8 cellular contexts compared by ENCODE assay signal in the genomic region with DNA sequence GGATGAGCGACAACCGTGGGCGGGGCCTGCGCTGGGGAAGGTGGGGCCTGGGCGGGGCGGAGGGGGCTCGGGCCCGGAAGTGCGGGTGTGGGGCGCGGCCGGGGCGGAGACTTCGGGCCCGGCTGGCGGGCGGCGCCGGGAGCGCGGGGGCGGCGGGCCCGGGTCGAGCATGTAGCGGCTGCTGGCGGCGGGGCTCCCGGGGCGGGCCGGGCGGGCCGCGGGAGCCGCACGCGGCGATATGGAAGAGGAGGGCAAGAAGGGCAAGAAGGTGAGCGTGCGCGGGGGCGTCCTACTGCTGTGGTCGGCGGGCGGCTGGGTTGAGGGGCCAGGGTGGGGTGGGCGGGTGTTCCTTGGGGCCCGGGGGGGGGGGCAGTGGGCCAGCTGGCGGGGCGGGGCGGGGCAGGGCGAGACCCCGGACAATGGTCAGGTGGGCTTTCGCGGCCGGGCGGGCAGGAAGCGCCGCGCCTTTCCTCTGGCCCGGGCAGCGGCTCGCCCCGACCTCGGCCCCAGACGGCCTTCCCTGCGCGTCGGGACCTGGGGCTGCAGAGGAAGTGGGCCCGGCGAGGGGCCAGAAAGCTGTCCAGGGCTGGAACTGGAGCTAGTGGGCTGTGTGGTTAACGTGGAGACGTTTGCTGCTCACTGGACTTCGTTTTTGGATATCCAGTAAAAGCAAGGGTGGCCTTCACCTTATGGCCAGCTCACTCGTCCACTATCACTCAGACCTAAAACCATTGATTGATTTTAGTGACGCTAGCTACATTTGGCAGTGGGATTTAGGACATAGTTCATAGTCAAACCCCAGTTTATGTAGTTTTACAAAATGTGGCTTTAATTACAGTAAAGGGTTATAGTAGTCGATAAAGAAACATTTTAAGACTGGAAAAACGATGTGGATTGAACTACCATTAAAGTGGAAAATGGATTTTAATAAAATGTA. TPM values are rescaled to one million over a fixed set of nuclear protein-coding genes. Genes with fewer than 3 reads are reported as not detected.
DNase-seq lines count a peak whose midpoint lies in the region; ATAC-seq, FAIRE-seq and TF ChIP-seq lines count a peak whose summit lies in the region.

CCM2 (plus strand) TSS at position 106 of the 937 bp plus-strand sequence; CDS start at position 239, 133 bp downstream.

- TF ChIP-seq RAD21 in H1 (IDR thresholded peaks at IDR 0.05 in 1 of 2, conservative IDR thresholded peaks at IDR 0.05 in 1 of 2; ENCODE audit: low read depth in 2 of 2, low read length in 2 of 2): no peak

- H2AK5ac ChIP-seq in H1 (ENCODE audit: low read depth, low read length): no peak within 1 kb of the TSS
- no peak within 1 kb of the TSS for H2AK5ac ChIP-seq in mesenchymal stem cell (ENCODE audit: low read length, severe bottlenecking)

- H3K18ac ChIP-seq in H1 (ENCODE audit: extremely low read depth, low read length) (peak within 1 kb of the TSS; percentile 78), mesenchymal stem cell (ENCODE audit: low read depth in 1 of 2, low read length in 2 of 2) (peak within 1 kb of the TSS; percentile 38 to 84)

- 0 out of 2 replicates have a peak, but pooled peaks cover 6% of the 10 kb centered on the region for H3K23me2 ChIP-seq in H1 (ENCODE audit: low read depth, low read length)

- peaks cover 4 to 31% of the 10 kb centered on the region in 2 experiments; a peak in 3 of 4 replicates for H3K79me2 ChIP-seq in H1 (ENCODE audit: control insufficient read depth in 1 of 2, insufficient read depth in 2 of 2, low read length in 2 of 2)

- ATAC-seq in HG02798 (IDR thresholded peaks at IDR 0.05; ENCODE audit: poor library complexity, unreplicated experiment): peak; percentile 1

- H3K36me3 ChIP-seq in H1 (ENCODE audit: control insufficient read depth in 2 of 4, insufficient read depth in 4 of 4, low read length in 3 of 4): no peaks in the 10 kb centered on the region; a peak in 1 of 8 replicates
- peaks cover 4% of the 10 kb centered on the region in 2 experiments for H3K36me3 ChIP-seq in mesenchymal stem cell (ENCODE audit: control insufficient read depth in 1 of 2, insufficient read depth in 2 of 2, low read depth in 1 of 2, low read length in 2 of 2)
- no peaks in the 10 kb centered on the region for H3K36me3 ChIP-seq in tibial nerve

- peak within 1 kb of the TSS; percentile 99 for H4K5ac ChIP-seq in H1 (ENCODE audit: insufficient read length, low read depth, low read length)

- H2BK12ac ChIP-seq in H1 (ENCODE audit: low read depth, low read length): no peak within 1 kb of the TSS
- peak within 1 kb of the TSS in 1 of 2 experiments; percentile 52 for H2BK12ac ChIP-seq in mesenchymal stem cell (ENCODE audit: low read length in 2 of 2)

- peak within 1 kb of the TSS; percentile 66 to 90 for H3K4me2 ChIP-seq in H1 (ENCODE audit: insufficient read depth in 1 of 2, low read depth in 2 of 2, low read length in 2 of 2)
- H3K4me2 ChIP-seq in mesenchymal stem cell (ENCODE audit: low read length, poor library complexity, severe bottlenecking): peak within 1 kb of the TSS; percentile 83

- no peak for TF ChIP-seq CTCF in H1 (IDR thresholded peaks at IDR 0.05; ENCODE audit: control extremely low read depth in 1 of 3, insufficient read depth in 1 of 3, low read depth in 1 of 3, low read length in 3 of 3)
- no peak for TF ChIP-seq CTCF in tibial nerve (IDR thresholded peaks at IDR 0.05)

- H2AFZ ChIP-seq in H1 (ENCODE audit: low read length) (peak within 1 kb of the TSS; percentile 81), mesenchymal stem cell (ENCODE audit: low read depth, low read length) (no peak within 1 kb of the TSS)

- no peak for FAIRE-seq in H1 (lab: Jason Lieb, UNC)

- CTCF ChIA-PET in H1 (lab: Charles Lee; ENCODE audit: partially characterized antibody): interaction anchor here (0.9 to 2.5 kb wide), 7 partner anchors 12 to 135 kb away, joined by 3 to 9 read pairs (median 4); no protein-coding TSS in a partner anchor

- H3K27ac ChIP-seq in H1 (ENCODE audit: low read depth, low read length) (peak within 1 kb of the TSS; percentile 97), mesenchymal stem cell (ENCODE audit: low read length, poor library complexity, severe bottlenecking) (peak within 1 kb of the TSS; percentile 94), tibial nerve (peak within 1 kb of the TSS; percentile 88 to 94 (median 93))

- peaks cover 0 to 6% (median 3%) of the 10 kb centered on the region in 4 experiments; a peak in 3 of 7 replicates for H3K4me1 ChIP-seq in H1 (replicated peaks in 1 of 4; ENCODE audit: control insufficient read depth in 3 of 4, insufficient read depth in 4 of 4, low read length in 3 of 4)
- peaks cover 4% of the 10 kb centered on the region for H3K4me1 ChIP-seq in mesenchymal stem cell (ENCODE audit: control insufficient read depth, insufficient read depth, low read depth, low read length)
- peaks cover 0 to 33% (median 15%) of the 10 kb centered on the region in 4 donors for H3K4me1 ChIP-seq in tibial nerve

- H3K79me1 ChIP-seq in H1 (ENCODE audit: low read depth, low read length) (peaks cover 5% of the 10 kb centered on the region; the same call in 1 of the 2 replicates), mesenchymal stem cell (replicated peaks; ENCODE audit: low read length, poor library complexity, severe bottlenecking) (peaks cover 12% of the 10 kb centered on the region)

- H3K9ac ChIP-seq in H1 (replicated peaks in 1 of 4; ENCODE audit: extremely low read depth in 1 of 4, low read depth in 3 of 4, low read length in 3 of 4) (peak within 1 kb of the TSS; percentile 80 to 96 (median 88)), mesenchymal stem cell (ENCODE audit: low read length) (peak within 1 kb of the TSS; percentile 92)

- POLR2A ChIA-PET in H1 (lab: Charles Lee; ENCODE audit: partially characterized antibody): interaction anchor here (0.6 to 10.3 kb wide), 13 partner anchors 10 to 195 kb away, joined by 3 to 193 read pairs (median 4); partner anchors contain the start of genes H2AZ2, MYO1G and NACAD

- H3K27me3 ChIP-seq in H1 (replicated peaks in 1 of 4; ENCODE audit: control insufficient read depth in 3 of 4, extremely low read depth in 1 of 4, insufficient read depth in 3 of 4, low read length in 3 of 4) (no peaks in the 10 kb centered on the region), mesenchymal stem cell (ENCODE audit: control insufficient read depth in 1 of 2, insufficient read depth in 1 of 2, low read length in 2 of 2) (no peaks in the 10 kb centered on the region), tibial nerve (no peaks in the 10 kb centered on the region)

- H2BK15ac ChIP-seq in H1 (ENCODE audit: low read length) (no peak within 1 kb of the TSS), mesenchymal stem cell (ENCODE audit: low read depth, poor library complexity, severe bottlenecking) (peak within 1 kb of the TSS; percentile 89)

- H2BK5ac ChIP-seq in H1 (ENCODE audit: low read depth, low read length): peak within 1 kb of the TSS; percentile 98
- H2BK5ac ChIP-seq in mesenchymal stem cell (ENCODE audit: low read depth, low read length, poor library complexity, severe bottlenecking): peak within 1 kb of the TSS; percentile 26

- TF ChIP-seq POLR2A in H1 (IDR thresholded peaks at IDR 0.05; ENCODE audit: control extremely low read depth in 1 of 2, low read depth in 2 of 2, low read length in 2 of 2) (peak in 1 of 2 experiments; percentile 9; a peak in 1 of 3 replicates), tibial nerve (IDR thresholded peaks at IDR 0.05) (peak in 1 of 2 donors; percentile 43)

- peak within 1 kb of the TSS; percentile 84 for H3K56ac ChIP-seq in H1 (replicated peaks; ENCODE audit: insufficient read length, low read depth, low read length)

- no peak within 1 kb of the TSS for H2BK20ac ChIP-seq in H1 (ENCODE audit: low read length)

- TF ChIP-seq EP300 in H1 (IDR thresholded peaks at IDR 0.05; ENCODE audit: borderline replicate concordance in 1 of 2, low read depth in 2 of 2, low read length in 2 of 2) (no peak), tibial nerve (IDR thresholded peaks at IDR 0.05) (no peak)

- H3K4me3 ChIP-seq in H1 (ENCODE audit: extremely low read depth in 1 of 4, insufficient read depth in 2 of 4, low read depth in 3 of 4, low read length in 4 of 4) (peak within 1 kb of the TSS; percentile 73 to 98 (median 84)), mesenchymal stem cell (ENCODE audit: insufficient read depth in 1 of 2, low read depth in 1 of 2, low read length in 2 of 2) (peak within 1 kb of the TSS; percentile 84 to 89), tibial nerve (peak within 1 kb of the TSS; percentile 66 to 91 (median 80))

- H4K8ac ChIP-seq in H1 (ENCODE audit: extremely low read depth, insufficient read depth, low read length): peak within 1 kb of the TSS; percentile 98
- H4K8ac ChIP-seq in mesenchymal stem cell (ENCODE audit: low read length): no peak within 1 kb of the TSS

- peaks cover 0 to 7% of the 10 kb centered on the region in 2 experiments for H4K20me1 ChIP-seq in H1 (replicated peaks in 1 of 2; ENCODE audit: control insufficient read depth in 1 of 2, insufficient read depth in 2 of 2, low read length in 2 of 2)

- H3K4ac ChIP-seq in H1 (replicated peaks; ENCODE audit: insufficient read length, low read depth, low read length): peak within 1 kb of the TSS; percentile 88
- H3K4ac ChIP-seq in mesenchymal stem cell (ENCODE audit: low read depth in 1 of 2, low read length in 2 of 2): peak within 1 kb of the TSS in 1 of 2 experiments; percentile 93

- 4% methylated on average over 20 of the region's 77 CpGs; no CpG with 5 or more reads in 1 of the 2 experiments for WGBS in H1 (ENCODE audit: extremely low coverage in 1 of 2, insufficient coverage in 1 of 2, insufficient read length in 1 of 2, insufficient replicate concordance in 2 of 2, low coverage in 1 of 2, low lambda C conversion rate in 2 of 2, missing lambda C conversion rate in 1 of 2), 2 experiments
- WGBS in mesenchymal stem cell: 2% methylated on average over 22 of the region's 77 CpGs
- 1% methylated on average over 7 to 28 of the region's 77 CpGs for WGBS in tibial nerve, 2 donors

- H4K91ac ChIP-seq in H1 (replicated peaks; ENCODE audit: insufficient read length, low read length) (peak within 1 kb of the TSS; percentile 93), mesenchymal stem cell (ENCODE audit: low read length) (no peak within 1 kb of the TSS)

- no peaks in the 10 kb centered on the region for H3K9me3 ChIP-seq in H1 (ENCODE audit: insufficient read depth in 2 of 2, low read depth in 1 of 2, low read length in 1 of 2)
- no peaks in the 10 kb centered on the region for H3K9me3 ChIP-seq in mesenchymal stem cell (ENCODE audit: control insufficient read depth, low read length)
- no peaks in the 10 kb centered on the region for H3K9me3 ChIP-seq in tibial nerve

- DNase-seq in NCI-H2029 (lab: John Stamatoyannopoulos, UW): peak; percentile 4
- DNase-seq in NCI-H2029 treated with DMSO at 0.1 percent for 48 hours (lab: John Stamatoyannopoulos, UW): no peak
- peak; percentile 44 for DNase-seq in SK-N-DZ (ENCODE audit: low spot score)
- DNase-seq in H1 (ENCODE audit: low read depth in 1 of 2, low spot score in 2 of 2): no peak
- peak; percentile 46 for DNase-seq in mesenchymal stem cell
- no peak for DNase-seq in tibial nerve (ENCODE audit: low spot score in 2 of 2)
- no peak for DNase-seq in stimulated activated naive CD4-positive, alpha-beta T cell treated with Interleukin-2 at 50 U/mL for 16 hours (lab: John Stamatoyannopoulos, UW)

- no peak within 1 kb of the TSS for H3K14ac ChIP-seq in H1 (ENCODE audit: insufficient read length)
- peak within 1 kb of the TSS in 1 of 2 experiments; percentile 87 for H3K14ac ChIP-seq in mesenchymal stem cell (ENCODE audit: low read length in 2 of 2)

- H2BK120ac ChIP-seq in H1 (replicated peaks; ENCODE audit: low read depth, low read length) (no peak within 1 kb of the TSS), mesenchymal stem cell (ENCODE audit: low read depth, low read length) (no peak within 1 kb of the TSS)

- H3K23ac ChIP-seq in H1 (ENCODE audit: insufficient read length) (no peak within 1 kb of the TSS), mesenchymal stem cell (ENCODE audit: low read length in 2 of 2) (peak within 1 kb of the TSS in 1 of 2 experiments; percentile 23)

RNA-seq across cellular contexts. Expression of gene CCM2, which starts in this region (rescaled TPM):
- 31.1 and 38.3 TPM in 2 replicates for polyA plus RNA-seq in SK-N-DZ (2014; cell fraction: cytosol; rRNA removed)
- polyA plus RNA-seq in SK-N-DZ (2014; cell fraction: nucleus; rRNA removed): 30.9 and 32.2 TPM in 2 replicates
- 31.3 and 31.6 TPM in 2 replicates for total RNA-seq in H1 (2021; fragmentation: NEBNext Ultra II Directional; extraction: Animal tissue kit (Norgen Biotek cat#: 25700))
- polyA plus RNA-seq in H1 (2011; rRNA removed): 41.2 and 54.8 TPM in 2 replicates
- polyA plus RNA-seq in H1 (2011; cell fraction: cytosol; rRNA removed): 40.7 TPM
- polyA plus RNA-seq in H1 (2011; cell fraction: nucleus; rRNA removed): 51.2 TPM
- polyA plus RNA-seq in H1 (2012, experiment 1 of 2): 21.6 to 34.6 TPM (median 32.5 TPM) in 4 replicates
- polyA plus RNA-seq in H1 (2012, experiment 2 of 2): 28.2 TPM
- 20.3 TPM for polyA plus RNA-seq in H1 (2013, experiment 1 of 2)
- polyA plus RNA-seq in H1 (2013, experiment 2 of 2): 19.7 TPM
- polyA minus RNA-seq in H1 (2011; rRNA and poly(A)+ RNA removed): 26.9 and 30.1 TPM in 2 replicates
- 18.4 TPM for polyA minus RNA-seq in H1 (2011; cell fraction: cytosol; rRNA and poly(A)+ RNA removed)
- polyA minus RNA-seq in H1 (2011; cell fraction: nucleus; rRNA and poly(A)+ RNA removed): 19.1 TPM
- 39.8 TPM for polyA plus RNA-seq in mesenchymal stem cell (2013, experiment 1 of 2)
- 39.9 TPM for polyA plus RNA-seq in mesenchymal stem cell (2013, experiment 2 of 2)
- total RNA-seq in tibial nerve: 10 to 100 TPM; 41.1 to 46.3 (median 44.0) TPM

Comparison
In these comparisons a context has a peak if more than half of its experiments do, and no peak if none do; other contexts are left out.
1. DNase-seq: peak in NCI-H2029 (single experiment), SK-N-DZ (single experiment) and mesenchymal stem cell (single experiment); none in NCI-H2029 treated with DMSO at 0.1 percent for 48 hours (single experiment), H1 (0 of 2), tibial nerve (0 of 2) and stimulated activated naive CD4-positive, alpha-beta T cell treated with Interleukin-2 at 50 U/mL for 16 hours (single experiment).
2. Peak in every context shown above with its lines, with median percentiles within 50 percentile points of each other: H3K27ac ChIP-seq and H3K4me3 ChIP-seq.